ENCODE assay signal across 21 cellular contexts in genomic region chr10:43045631-43046287, GRCh38. TPM values are rescaled to one million over a fixed set of nuclear protein-coding genes. Genes with fewer than 3 reads are reported as not detected.
A peak's percentile ranks its signal among the peaks of the same experiment; 100 is the strongest.
DNase-seq lines count a peak whose midpoint lies in the region; ATAC-seq and TF ChIP-seq lines count a peak whose summit lies in the region.
"Had no signal": no experiment of that assay in that cellular context is flagged by ENCODE, and none has a peak within 500 bp of the region (broad histone marks: within the 10 kb centered on the region; RNA-seq: fewer than 3 reads in every experiment).

No MANE protein-coding gene starts in this region.

- H3K36me3 ChIP-seq in RWPE2 (ENCODE audit: low read depth) (no peaks in the 10 kb centered on the region), left lung (no peaks in the 10 kb centered on the region), spleen (no peaks in the 10 kb centered on the region)
- H3K36me3 ChIP-seq: SJCRH30 had no signal

- intact Hi-C loops in left lung (cut with DNase I) (no loop called here), spleen (cut with DNase I; ENCODE audit: low total_unique reads) (no loop called here)

- H3K27ac ChIP-seq in RWPE2 (ENCODE audit: poor library complexity, severe bottlenecking) (no peak overlapping the region), left lung (no peak overlapping the region), spleen (no peak overlapping the region)
- H3K27ac ChIP-seq: 22Rv1, hepatocyte, SJCRH30 had no signal

- H3K4me3 ChIP-seq in RWPE2 (ENCODE audit: severe bottlenecking) (no peak overlapping the region), left lung (no peak overlapping the region), spleen (no peak overlapping the region)
- H3K4me3 ChIP-seq: hepatocyte, SJCRH30 had no signal

- H3K4me1 ChIP-seq in RWPE2 (ENCODE audit: insufficient read depth, poor library complexity, severe bottlenecking): no peaks in the 10 kb centered on the region
- H3K4me1 ChIP-seq in left lung: no peaks in the 10 kb centered on the region
- H3K4me1 ChIP-seq in spleen: peaks cover 0 to 17% (median 6%) of the 10 kb centered on the region in 6 donors
- H3K4me1 ChIP-seq: SJCRH30 had no signal

- peak; percentile 26 for DNase-seq in DMS53 (lab: John Stamatoyannopoulos, UW)
- DNase-seq in DMS53 treated with DMSO at 0.1 percent for 48 hours (lab: John Stamatoyannopoulos, UW; ENCODE audit: unreplicated experiment): no peak
- DNase-seq in RWPE2 (ENCODE audit: low spot score): peak; percentile 40
- DNase-seq in left lung: peak; percentile 18 to 43
- peak; percentile 58 for DNase-seq in spleen
- no peak for DNase-seq in stimulated activated CD4-positive, alpha-beta T cell treated with anti-CD3 and anti-CD28 coated beads, Interleukin-15, amount 100 ng/mL, for 24 hours
- DNase-seq in NCI-H526 (lab: John Stamatoyannopoulos, UW): no peak
- no peak for DNase-seq in COLO829 (ENCODE audit: low spot score)
- DNase-seq: activated CD4-positive, alpha-beta T cell treated with anti-CD3 and anti-CD28 coated beads for 36 hours; cortex of kidney; Karpas-422; NCI-H1417; NCI-H2171; NCI-H774; occipital lobe; OCI-M1; SJCRH30; stimulated activated CD4-positive, alpha-beta T cell treated with anti-CD3 and anti-CD28 coated beads, Interleukin-2, amount 100 ng/mL, for 48 hours had no signal

- H3K27me3 ChIP-seq in RWPE2 (ENCODE audit: insufficient read depth, poor library complexity, severe bottlenecking) (no peaks in the 10 kb centered on the region), left lung (peaks cover 0 to 14% of the 10 kb centered on the region in 2 donors), spleen (replicated peaks in 1 of 7) (peaks cover 0 to 15% (median 0%) of the 10 kb centered on the region in 7 donors)
- H3K27me3 ChIP-seq: hepatocyte, SJCRH30 had no signal

- H3K9me3 ChIP-seq in RWPE2 (ENCODE audit: severe bottlenecking): no peaks in the 10 kb centered on the region
- H3K9me3 ChIP-seq in left lung: no peaks in the 10 kb centered on the region
- H3K9me3 ChIP-seq in spleen: no peaks in the 10 kb centered on the region
- H3K9me3 ChIP-seq: SJCRH30 had no signal

- TF ChIP-seq CTCF in RWPE2 (IDR thresholded peaks at IDR 0.05; ENCODE audit: poor library complexity, severe bottlenecking): no peak
- no peak for TF ChIP-seq CTCF in left lung (IDR thresholded peaks at IDR 0.05)
- no peak for TF ChIP-seq CTCF in spleen (IDR thresholded peaks at IDR 0.05 in 8 of 11, conservative IDR thresholded peaks at IDR 0.05 in 3 of 11)

- TF ChIP-seq POLR2A in spleen (IDR thresholded peaks at IDR 0.05): no peak

- ATAC-seq in RWPE2 (ENCODE audit: low read depth): no peak
- ATAC-seq in left lung: no peak
- ATAC-seq: activated CD4-positive, alpha-beta T cell treated with anti-CD3 and anti-CD28 coated beads for 36 hours had no signal

- 51 to 71% (median 66%) methylated on average over 7 to 11 of the region's 11 CpGs for WGBS in spleen, 5 donors

RNA-seq across cellular contexts. Expression of gene RET, which starts 31.1 kb away (rescaled TPM):
- total RNA-seq in left lung (1 to 10 TPM in 1 of 2 donors, under 1 TPM in 1; 0.97 to 1.0 TPM), spleen (under 1 TPM in 5 of 7 donors, not detected in 2; 0.30 to 0.54 (median 0.34) TPM)
- polyA plus RNA-seq in spleen: under 1 TPM; 0.02 to 0.11 (median 0.10) TPM
- total RNA-seq: HT-29 had no signal
- polyA plus RNA-seq: hepatocyte had no signal

Comparison
In these comparisons a context has a peak if more than half of its experiments do, and no peak if none do; other contexts are left out.
1. DNase-seq: peak in DMS53 (single experiment), RWPE2 (single experiment), left lung (2 of 2) and spleen (single experiment); none in DMS53 treated with DMSO at 0.1 percent for 48 hours (single experiment), stimulated activated CD4-positive, alpha-beta T cell treated with anti-CD3 and anti-CD28 coated beads, Interleukin-15, amount 100 ng/mL, for 24 hours (single experiment), NCI-H526 (0 of 2) and COLO829 (single experiment).